ENCODE assay signal across 9 cellular contexts in the genomic region with DNA sequence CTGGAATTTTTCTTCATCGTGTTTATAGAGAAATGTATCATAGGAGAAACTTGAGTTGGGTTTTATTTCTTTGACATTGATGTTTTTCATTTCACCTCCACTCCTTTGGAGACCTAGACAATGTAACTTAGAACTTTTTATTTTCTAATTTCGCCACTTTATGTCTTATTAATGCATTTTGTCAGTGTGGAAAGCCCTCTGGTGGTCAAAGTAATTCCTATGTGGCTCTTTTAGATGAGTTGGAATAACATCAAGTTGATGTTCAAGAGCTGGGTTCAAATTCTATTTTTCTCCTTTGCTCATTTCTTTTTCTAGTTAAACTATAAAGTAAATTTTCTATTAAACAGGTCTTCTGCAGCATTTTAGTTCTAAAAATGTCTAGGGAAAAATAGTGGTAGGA.
A peak's percentile ranks its signal among the peaks of the same experiment; 100 is the strongest.
DNase-seq lines count a peak whose midpoint lies in the region; ATAC-seq and TF ChIP-seq lines count a peak whose summit lies in the region.
"Had no signal": no experiment of that assay in that cellular context is flagged by ENCODE, and none has a peak within 500 bp of the region (broad histone marks: within the 10 kb centered on the region; RNA-seq: fewer than 3 reads in every experiment).

No MANE protein-coding gene starts in this region.

- H3K27me3 ChIP-seq in ovary: no peaks in the 10 kb centered on the region

- intact Hi-C loops in ovary (cut with DNase I): loop anchor here (5.0 to 10.0 kb wide), 2 partner anchors 505 to 508 kb away; a partner anchor contains a TSS

- ATAC-seq in HG02763 (IDR thresholded peaks at IDR 0.05; ENCODE audit: unreplicated experiment): no peak
- no peak for ATAC-seq in GM18861 (IDR thresholded peaks at IDR 0.05; ENCODE audit: unreplicated experiment)

- no peak for TF ChIP-seq EP300 in ovary (IDR thresholded peaks at IDR 0.05)

- DNase-seq in CD1c-positive myeloid dendritic cell (ENCODE audit: extremely low spot score): peak; percentile 6
- DNase-seq in NAMALWA (ENCODE audit: low spot score): peak; percentile 2
- no peak for DNase-seq in endothelial cell (ENCODE audit: low spot score)
- no peak for DNase-seq in ovary
- DNase-seq in NCI-H226: no peak
- DNase-seq in activated T-cell treated with anti-CD3 and anti-CD28 coated beads for 4 hours: no peak
- DNase-seq: naive B cell had no signal

- H3K27ac ChIP-seq in ovary: no peak overlapping the region

- peaks cover 3% of the 10 kb centered on the region for H3K27me3 Mint-ChIP-seq in endothelial cell (ENCODE audit: unreplicated experiment)

- no peaks in the 10 kb centered on the region for H3K36me3 ChIP-seq in ovary

- WGBS in ovary, 3 donors: 39 to 45% (median 44%) methylated on average over 2 of the region's 2 CpGs

- no peak overlapping the region for H3K4me3 Mint-ChIP-seq in endothelial cell (ENCODE audit: unreplicated experiment)
- H3K4me3 Mint-ChIP-seq: naive B cell had no signal

- H3K9me3 ChIP-seq in ovary: no peaks in the 10 kb centered on the region

- TF ChIP-seq CTCF in endothelial cell (IDR thresholded peaks at IDR 0.05; ENCODE audit: unreplicated experiment) (peak; percentile 61), ovary (IDR thresholded peaks at IDR 0.05) (peak in 2 of 3 donors; percentile 50 to 53)

- no peak overlapping the region for H3K4me3 ChIP-seq in ovary

- H3K27ac Mint-ChIP-seq in endothelial cell (ENCODE audit: unreplicated experiment): no peak overlapping the region
- H3K27ac Mint-ChIP-seq: naive B cell had no signal

- no peaks in the 10 kb centered on the region for H3K36me3 Mint-ChIP-seq in endothelial cell (ENCODE audit: low read depth, unreplicated experiment)
- H3K36me3 Mint-ChIP-seq: naive B cell had no signal

- H3K9me3 Mint-ChIP-seq in endothelial cell (ENCODE audit: unreplicated experiment): no peaks in the 10 kb centered on the region
- H3K9me3 Mint-ChIP-seq: naive B cell had no signal

- no peaks in the 10 kb centered on the region for H3K4me1 ChIP-seq in ovary (ENCODE audit: insufficient read depth)

- no peak for TF ChIP-seq POLR2A in ovary (IDR thresholded peaks at IDR 0.05)

- no peaks in the 10 kb centered on the region for H3K4me1 Mint-ChIP-seq in endothelial cell (ENCODE audit: unreplicated experiment)
- H3K4me1 Mint-ChIP-seq: naive B cell had no signal

Comparison
In these comparisons a context has a peak if more than half of its experiments do, and no peak if none do; other contexts are left out.
1. DNase-seq: peak in CD1c-positive myeloid dendritic cell (single experiment) and NAMALWA (single experiment); none in endothelial cell (single experiment), ovary (0 of 5), NCI-H226 (single experiment) and activated T-cell treated with anti-CD3 and anti-CD28 coated beads for 4 hours (single experiment).